16 cellular contexts compared by ENCODE assay signal in the genomic region with DNA sequence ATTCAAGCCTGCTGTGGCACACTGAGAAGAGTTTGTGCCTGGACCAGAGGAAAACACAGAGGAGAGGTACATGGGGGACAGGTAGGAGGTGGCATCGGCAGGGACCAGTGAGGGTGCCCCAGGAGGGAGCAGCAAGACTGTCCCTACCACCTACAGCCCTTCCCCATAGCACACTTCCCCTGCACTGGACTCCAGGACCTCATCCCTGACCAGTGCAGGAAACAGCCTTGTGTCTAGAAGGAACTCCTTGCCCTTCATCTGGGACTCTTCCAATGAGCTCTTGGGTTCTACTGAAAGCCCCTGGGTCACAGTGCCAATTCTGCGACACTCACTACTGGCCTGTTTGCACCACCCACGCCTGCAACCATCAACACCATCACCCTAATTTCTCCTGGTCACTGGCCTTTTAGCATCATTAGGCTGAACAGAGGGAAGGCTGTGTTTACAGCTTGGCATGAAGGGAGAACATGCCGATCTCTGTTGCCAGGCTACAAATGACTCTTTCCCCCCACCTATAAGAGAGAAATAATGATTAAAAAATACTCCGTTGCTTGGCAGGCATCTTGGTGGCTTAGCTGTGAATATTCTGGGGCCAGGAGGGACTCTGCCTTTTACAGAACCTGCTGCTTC.
"Had no signal": no experiment of that assay in that cellular context is flagged by ENCODE, and none has a peak within 500 bp of the region (broad histone marks: within the 10 kb centered on the region; RNA-seq: fewer than 3 reads in every experiment).

No MANE protein-coding gene starts in this region.

- DNase-seq: activated CD4-positive, alpha-beta T cell treated with anti-CD3 and anti-CD28 coated beads, Interleukin-2, amount 10 ng/mL, durations not matched to agents 7 days and 5 days; activated naive CD4-positive, alpha-beta T cell treated with Interleukin-2 at 50 U/mL for 16 hours; activated T-cell treated with anti-CD3 and anti-CD28 coated beads for 4 hours; dermis blood vessel endothelial cell; effector memory CD8-positive, alpha-beta T cell; heart left ventricle; left colon; lower lobe of right lung; posterior cingulate gyrus; stimulated activated naive CD8-positive, alpha-beta T cell treated with anti-CD3 and anti-CD28 coated beads, Interleukin-15, amount 100 ng/mL, for 72 hours; T-cell; T-helper 9 cell; thyroid gland had no signal

- ATAC-seq: effector memory CD8-positive, alpha-beta T cell; heart left ventricle; left colon; stimulated activated naive CD8-positive, alpha-beta T cell treated with anti-CD3 and anti-CD28 coated beads, Interleukin-15, amount 100 ng/mL, for 72 hours; T-cell had no signal

- H3K4me3 ChIP-seq: breast epithelium, heart left ventricle, lower lobe of right lung, smooth muscle cell, thyroid gland, vagina had no signal

- H3K27me3 ChIP-seq: breast epithelium, thyroid gland, vagina had no signal

- H3K36me3 ChIP-seq: breast epithelium, heart left ventricle, lower lobe of right lung, thyroid gland, vagina had no signal

- H3K9me3 ChIP-seq: breast epithelium, heart left ventricle, lower lobe of right lung, thyroid gland, vagina had no signal

- H3K4me1 ChIP-seq: lower lobe of right lung, vagina had no signal

- H3K27ac ChIP-seq: breast epithelium, heart left ventricle, lower lobe of right lung, thyroid gland, vagina had no signal

- H3K4me2 ChIP-seq: smooth muscle cell had no signal
